Comparison of ENCODE assay signal across 1 cellular context in the genomic region with DNA sequence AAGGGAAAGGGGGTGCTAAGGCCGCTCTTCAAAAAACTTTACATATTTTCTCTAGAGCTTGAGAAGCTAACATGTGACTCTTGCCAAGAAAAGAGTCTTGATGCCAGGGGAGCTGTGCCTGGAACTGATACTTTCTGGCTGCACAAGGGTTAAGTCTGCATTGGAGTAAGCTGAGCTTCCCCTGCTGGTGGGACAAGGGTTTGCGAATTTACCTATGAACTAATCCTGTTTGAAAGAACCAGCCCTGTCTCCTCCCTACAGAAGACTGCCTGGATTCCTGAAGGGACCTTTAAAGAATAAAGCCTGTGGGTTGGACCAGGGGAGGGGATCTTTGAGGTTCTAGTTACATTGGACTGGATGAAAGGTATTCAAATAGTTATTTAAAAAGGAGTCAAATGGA.
TF ChIP-seq lines count a peak whose summit lies in the region.

No MANE protein-coding gene starts in this region.

TF ChIP-seq in H1, 55 proteins besides CTCF, POLR2A, EP300 and RAD21:
- TF ChIP-seq SIN3A (conservative IDR thresholded peaks at IDR 0.05 in 1 of 2, IDR thresholded peaks at IDR 0.05 in 1 of 2; ENCODE audit: low read depth in 1 of 2, low read length in 2 of 2), result no peak
- 0 out of 2 replicates have a peak, but pooled peaks have one; percentile 7 for TF ChIP-seq YY1 (IDR thresholded peaks at IDR 0.05; ENCODE audit: low read depth, low read length)
